In genomic region chr17:80069886-80070177, GRCh38 we compare ENCODE assay signal across 19 cellular contexts. TPM values are rescaled to one million over a fixed set of nuclear protein-coding genes. Genes with fewer than 3 reads are reported as not detected.
A peak's percentile ranks its signal among the peaks of the same experiment; 100 is the strongest.
DNase-seq lines count a peak whose midpoint lies in the region; ATAC-seq, FAIRE-seq and TF ChIP-seq lines count a peak whose summit lies in the region.
"Had no signal": no experiment of that assay in that cellular context is flagged by ENCODE, and none has a peak within 500 bp of the region (broad histone marks: within the 10 kb centered on the region; RNA-seq: fewer than 3 reads in every experiment).

No MANE protein-coding gene starts in this region.

- H2AFZ ChIP-seq in endothelial cell of umbilical vein (ENCODE audit: low read depth, low read length), result no peak overlapping the region
- H2AFZ ChIP-seq: PC-9 had no signal

- TF ChIP-seq POLR2A in endothelial cell of umbilical vein (IDR thresholded peaks at IDR 0.05; ENCODE audit: low read depth, low read length), result no peak
- TF ChIP-seq POLR2A in spleen (IDR thresholded peaks at IDR 0.05), result no peak

- H3K36me3 ChIP-seq in endothelial cell of umbilical vein (ENCODE audit: control insufficient read depth in 2 of 2, extremely low read depth in 1 of 2, insufficient read depth in 2 of 2, low read length in 2 of 2) (no peaks in the 10 kb centered on the region), lower lobe of right lung (no peaks in the 10 kb centered on the region), spleen (no peaks in the 10 kb centered on the region)
- H3K36me3 ChIP-seq: HAP-1 had no signal

- DNase-seq in D341Med (ENCODE audit: low spot score), result peak; percentile 24
- no peak for DNase-seq in endothelial cell of umbilical vein (ENCODE audit: low read depth, low spot score)
- no peak for DNase-seq in lower lobe of right lung
- no peak for DNase-seq in spleen
- DNase-seq in GF-D8 (lab: John Stamatoyannopoulos, UW), result no peak
- no peak for DNase-seq in activated naive CD4-positive, alpha-beta T cell treated with Interleukin-2 at 50 U/mL for 16 hours
- no peak for DNase-seq in GM10248 (ENCODE audit: extremely low spot score)
- DNase-seq: activated CD4-positive, alpha-beta memory T cell treated with anti-CD3 and anti-CD28 coated beads, Interleukin-2, amount 10 ng/mL, durations not matched to agents 7 days and 5 days; Caco-2; hippocampal formation; NCI-H2081; NCI-H526; PC-9 had no signal

- no peaks in the 10 kb centered on the region for H4K20me1 ChIP-seq in endothelial cell of umbilical vein (replicated peaks; ENCODE audit: control insufficient read depth, extremely low read depth, insufficient read depth, low read length)

- H3K9ac ChIP-seq in endothelial cell of umbilical vein (replicated peaks; ENCODE audit: extremely low read depth, insufficient read depth, low read length), result no peak overlapping the region

- no peak for FAIRE-seq in endothelial cell of umbilical vein (lab: Jason Lieb, UNC)
- FAIRE-seq: G401.6, TTC549 had no signal

- H3K27me3 ChIP-seq in endothelial cell of umbilical vein (ENCODE audit: control insufficient read depth in 2 of 2, insufficient read depth in 2 of 2, low read length in 2 of 2) (no peaks in the 10 kb centered on the region), lower lobe of right lung (ENCODE audit: low read depth) (no peaks in the 10 kb centered on the region), spleen (replicated peaks in 1 of 7) (peaks cover 0 to 4% (median 0%) of the 10 kb centered on the region in 7 donors)

- H3K4me1 ChIP-seq in endothelial cell of umbilical vein (ENCODE audit: control insufficient read depth, extremely low read depth, insufficient read depth, low read length), result peaks cover 29% of the 10 kb centered on the region
- peaks cover 31% of the 10 kb centered on the region for H3K4me1 ChIP-seq in lower lobe of right lung
- peaks cover 4 to 62% (median 27%) of the 10 kb centered on the region in 6 donors for H3K4me1 ChIP-seq in spleen

- H3K9me3 ChIP-seq in endothelial cell of umbilical vein (replicated peaks; ENCODE audit: control insufficient read depth, insufficient read depth, low read length), result no peaks in the 10 kb centered on the region
- no peaks in the 10 kb centered on the region for H3K9me3 ChIP-seq in lower lobe of right lung
- H3K9me3 ChIP-seq in spleen, result no peaks in the 10 kb centered on the region
- H3K9me3 ChIP-seq: Caco-2, HAP-1 had no signal

- H3K4me2 ChIP-seq in endothelial cell of umbilical vein (ENCODE audit: insufficient read depth, low read length), result no peak overlapping the region
- H3K4me2 ChIP-seq: PC-9 had no signal

- TF ChIP-seq CTCF in endothelial cell of umbilical vein (IDR thresholded peaks at IDR 0.05; ENCODE audit: extremely low read depth in 1 of 2, insufficient read depth in 1 of 2, low read depth in 1 of 2, low read length in 2 of 2) (no peak), lower lobe of right lung (IDR thresholded peaks at IDR 0.05) (no peak), spleen (IDR thresholded peaks at IDR 0.05 in 8 of 11, conservative IDR thresholded peaks at IDR 0.05 in 3 of 11) (no peak), GM10248 (IDR thresholded peaks at IDR 0.05; ENCODE audit: control extremely low read depth, extremely low read depth, low read depth, missing control alignments) (no peak)

- H3K4me3 ChIP-seq in endothelial cell of umbilical vein (replicated peaks in 1 of 3; ENCODE audit: insufficient read depth in 1 of 3, low read depth in 1 of 3, low read length in 3 of 3), result no peak overlapping the region
- no peak overlapping the region for H3K4me3 ChIP-seq in lower lobe of right lung
- no peak overlapping the region for H3K4me3 ChIP-seq in spleen
- H3K4me3 ChIP-seq: HAP-1, PC-9 had no signal

- H3K9me1 ChIP-seq in endothelial cell of umbilical vein (replicated peaks; ENCODE audit: control insufficient read depth, extremely low read depth, insufficient read depth, low read length), result no peaks in the 10 kb centered on the region

- CTCF ChIA-PET in endothelial cell of umbilical vein (lab: Charles Lee) (interaction anchor here (1.0 to 3.2 kb wide), 4 partner anchors 13 to 63 kb away, joined by 4 to 17 read pairs (median 9); partner anchors contain the start of gene GAA), GM10248 (lab: Yijun Ruan, JAX) (interaction anchor here (0.9 kb wide), 1 partner anchor 11 kb away, joined by 3 read pairs; no protein-coding TSS in a partner anchor)

- ATAC-seq in lower lobe of right lung, result peak; percentile 6 to 27
- no peak for ATAC-seq in GM21360 (IDR thresholded peaks at IDR 0.05; ENCODE audit: unreplicated experiment)
- ATAC-seq: SK-N-SH treated with all-trans-retinoic acid at 6 μM for 48 hours had no signal

- intact Hi-C loops in endothelial cell of umbilical vein (cut with micrococcal nuclease) (loop anchor here (2.0 kb wide), 1 partner anchor 33 kb away; the partner anchor contains the start of gene CCDC40), lower lobe of right lung (cut with DNase I) (no loop called here), spleen (cut with DNase I; ENCODE audit: low total_unique reads) (no loop called here)

- 59 to 82% (median 63%) methylated on average over 6 of the region's 6 CpGs for WGBS in spleen, 5 donors

- H3K27ac ChIP-seq in endothelial cell of umbilical vein (ENCODE audit: insufficient read depth, low read depth, low read length) (peak overlapping the region; percentile 63), lower lobe of right lung (peak overlapping the region; percentile 92), spleen (peak overlapping the region in 7 of 8 donors; percentile 83 to 94 (median 87))
- H3K27ac ChIP-seq: PC-9 had no signal

- H3K79me2 ChIP-seq in endothelial cell of umbilical vein (ENCODE audit: control insufficient read depth, insufficient read depth, low read length), result no peaks in the 10 kb centered on the region

- BruUV-seq in endothelial cell of umbilical vein (replicated peaks; lab: Mats Ljungman, UMichigan), result no TSS peak

- POLR2A ChIA-PET in endothelial cell of umbilical vein (lab: Charles Lee) (no interaction called here), GM10248 (lab: Yijun Ruan, JAX) (interaction anchor here (0.5 kb wide), 1 partner anchor 52 kb away, joined by 5 read pairs; no protein-coding TSS in a partner anchor)

- dilution Hi-C loops in endothelial cell of umbilical vein (cut with MboI; ENCODE audit: extremely low pct_ligation_motif_present, low sequenced_read_pairs), result no loop called here

TF ChIP-seq in endothelial cell of umbilical vein, 7 proteins besides CTCF, POLR2A, EP300 and RAD21:
- no peak for TF ChIP-seq MAX (IDR thresholded peaks at IDR 0.05; ENCODE audit: insufficient read depth, insufficient read length)
- no peak for TF ChIP-seq JUN (IDR thresholded peaks at IDR 0.05; ENCODE audit: borderline replicate concordance, insufficient read depth, insufficient read length, low read depth)
- TF ChIP-seq MYC (IDR thresholded peaks at IDR 0.05; ENCODE audit: low read depth, low read length), result no peak
- no peak for TF ChIP-seq EZH2 (IDR thresholded peaks at IDR 0.05; ENCODE audit: borderline replicate concordance, low read depth, low read length, severe bottlenecking)
- no peak for TF ChIP-seq FOS (IDR thresholded peaks at IDR 0.05; ENCODE audit: borderline replicate concordance, insufficient read depth, low read length)
- TF ChIP-seq POLR2AphosphoS5 (IDR thresholded peaks at IDR 0.05; ENCODE audit: insufficient read depth, low read depth, low read length), result no peak
- no peak for TF ChIP-seq GATA2 (IDR thresholded peaks at IDR 0.05; ENCODE audit: insufficient read depth, insufficient read length, low read depth, low read length)

RNA-seq across cellular contexts. Expression of gene GAA, which starts 31.5 kb away (rescaled TPM):
- total RNA-seq in endothelial cell of umbilical vein (45.9 and 49.7 TPM in 2 replicates), lower lobe of right lung (143 TPM), spleen (100 to 1,000 TPM in 5 of 7 donors, 10 to 100 TPM in 2; 53.6 to 166 (median 133) TPM)
- polyA plus RNA-seq in endothelial cell of umbilical vein (26.3 and 29.8 TPM in 2 replicates), spleen (10 to 100 TPM; 22.7 to 53.8 (median 34.3) TPM)
- 14.9 and 20.8 TPM in 2 replicates for polyA plus RNA-seq in endothelial cell of umbilical vein (2011; cell fraction: cytosol; rRNA removed)
- 45.7 and 62.2 TPM in 2 replicates for polyA plus RNA-seq in endothelial cell of umbilical vein (2011; cell fraction: nucleus; rRNA removed)
- 22.0 and 59.8 TPM in 2 replicates for polyA plus RNA-seq in endothelial cell of umbilical vein (2012)
- polyA minus RNA-seq in endothelial cell of umbilical vein, result 9.2 and 9.4 TPM in 2 replicates
- 12.7 TPM for polyA minus RNA-seq in endothelial cell of umbilical vein (2011; cell fraction: cytosol; rRNA and poly(A)+ RNA removed)
- 7.7 and 20.7 TPM in 2 replicates for polyA minus RNA-seq in endothelial cell of umbilical vein (2011; cell fraction: nucleus; rRNA and poly(A)+ RNA removed)

RNA-seq across cellular contexts. Expression of gene CCDC40, which starts 33.4 kb away (rescaled TPM):
- total RNA-seq in endothelial cell of umbilical vein (4.1 and 5.5 TPM in 2 replicates), lower lobe of right lung (14.1 TPM), spleen (1 to 10 TPM; 1.2 to 8.3 (median 3.8) TPM)
- polyA plus RNA-seq in endothelial cell of umbilical vein (1.1 and 1.4 TPM in 2 replicates), spleen (under 1 TPM; 0.30 to 0.70 (median 0.64) TPM)
- polyA plus RNA-seq in endothelial cell of umbilical vein (2011; cell fraction: cytosol; rRNA removed), result 1.0 and 1.2 TPM in 2 replicates
- polyA plus RNA-seq in endothelial cell of umbilical vein (2011; cell fraction: nucleus; rRNA removed), result 8.6 and 9.7 TPM in 2 replicates
- 2.0 and 2.3 TPM in 2 replicates for polyA plus RNA-seq in endothelial cell of umbilical vein (2012)
- 0.42 and 2.1 TPM in 2 replicates for polyA minus RNA-seq in endothelial cell of umbilical vein
- 1.3 TPM for polyA minus RNA-seq in endothelial cell of umbilical vein (2011; cell fraction: cytosol; rRNA and poly(A)+ RNA removed)
- polyA minus RNA-seq in endothelial cell of umbilical vein (2011; cell fraction: nucleus; rRNA and poly(A)+ RNA removed), result 2.7 and 4.1 TPM in 2 replicates
- total RNA-seq: activated CD4-positive, alpha-beta memory T cell treated with anti-CD3 and anti-CD28 coated beads, Interleukin-2, amount 10 ng/mL, durations not matched to agents 7 days and 5 days had no signal
- polyA plus RNA-seq: IgD-negative memory B cell had no signal

RNA-seq across cellular contexts. Expression of gene TBC1D16, which starts 34.2 kb away (rescaled TPM):
- total RNA-seq in endothelial cell of umbilical vein (48.6 and 50.9 TPM in 2 replicates), lower lobe of right lung (24.7 TPM), spleen (10 to 100 TPM in 6 of 7 donors, 1 to 10 TPM in 1; 5.6 to 33.6 (median 25.5) TPM)
- polyA plus RNA-seq in endothelial cell of umbilical vein (11.8 and 12.9 TPM in 2 replicates), spleen (1 to 10 TPM; 1.3 to 5.4 (median 3.0) TPM)
- 17.0 and 18.8 TPM in 2 replicates for polyA plus RNA-seq in endothelial cell of umbilical vein (2011; cell fraction: cytosol; rRNA removed)
- polyA plus RNA-seq in endothelial cell of umbilical vein (2011; cell fraction: nucleus; rRNA removed), result 27.8 and 33.2 TPM in 2 replicates
- 42.3 and 56.7 TPM in 2 replicates for polyA plus RNA-seq in endothelial cell of umbilical vein (2012)
- 39.8 and 45.3 TPM in 2 replicates for polyA minus RNA-seq in endothelial cell of umbilical vein
- polyA minus RNA-seq in endothelial cell of umbilical vein (2011; cell fraction: cytosol; rRNA and poly(A)+ RNA removed), result 3.7 TPM
- polyA minus RNA-seq in endothelial cell of umbilical vein (2011; cell fraction: nucleus; rRNA and poly(A)+ RNA removed), result 20.3 and 27.9 TPM in 2 replicates
